ENCODE assay signal across 1 cellular context in genomic region chr16:1258906-1259759, GRCh38.
A peak's percentile ranks its signal among the peaks of the same experiment; 100 is the strongest.
TF ChIP-seq lines count a peak whose summit lies in the region.

No MANE protein-coding gene starts in this region.

TF ChIP-seq in HepG2, 621 proteins besides CTCF, POLR2A, EP300 and RAD21:
- TF ChIP-seq EZH2 (conservative IDR thresholded peaks at IDR 0.05; ENCODE audit: low read depth, low read length) (peak; percentile 82; the same call in 1 of the 2 replicates), SOX13 (IDR thresholded peaks at IDR 0.05) (no peak), SOX13 (CRISPR knock-in tag; conservative IDR thresholded peaks at IDR 0.05 in 1 of 2, IDR thresholded peaks at IDR 0.05 in 1 of 2) (no peak), ZNF441 (CRISPR knock-in tag; IDR thresholded peaks at IDR 0.05; ENCODE audit: borderline replicate concordance) (no peak)
TF ChIP-seq in HepG2: peak in this region for 1.
